In the genomic region with DNA sequence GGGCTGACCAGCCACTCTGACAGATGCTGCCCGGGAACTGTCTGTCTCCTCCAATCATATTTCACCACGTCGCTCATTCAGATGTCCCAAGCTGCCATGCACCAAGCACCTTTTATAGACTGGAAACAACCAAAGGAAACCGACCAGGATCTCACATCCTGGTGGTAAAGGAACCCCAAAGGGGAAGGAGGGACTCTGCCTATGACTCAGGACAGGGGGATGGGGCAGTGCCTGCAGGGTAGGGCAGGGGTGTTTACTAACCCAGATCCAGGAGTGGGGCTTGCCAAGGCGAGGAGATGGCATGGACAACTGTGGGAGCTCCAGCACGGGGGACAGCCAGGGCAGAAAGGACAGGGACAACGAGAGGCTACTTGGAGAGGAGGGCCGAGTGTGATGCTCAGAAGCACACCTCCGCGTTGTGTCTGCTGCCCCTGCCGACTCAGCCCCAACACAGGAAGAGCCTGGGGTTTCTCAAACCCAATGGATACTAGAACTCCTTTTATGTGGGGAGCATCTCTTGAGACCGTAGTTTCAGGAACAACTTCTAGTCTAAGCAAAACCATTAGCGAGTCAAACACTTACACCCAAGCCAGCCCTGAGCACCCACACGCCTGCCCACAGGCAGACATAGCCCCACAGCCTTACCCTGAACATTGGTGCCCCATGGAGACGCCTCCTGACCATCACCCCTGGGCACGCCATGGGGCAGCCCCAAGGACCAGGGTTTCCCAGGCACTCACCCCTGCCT, we compare ENCODE assay signal across 27 cellular contexts. TPM values are rescaled to one million over a fixed set of nuclear protein-coding genes. Genes with fewer than 3 reads are reported as not detected.
"Had no signal": no experiment of that assay in that cellular context is flagged by ENCODE, and none has a peak within 500 bp of the region (broad histone marks: within the 10 kb centered on the region; RNA-seq: fewer than 3 reads in every experiment).

No MANE protein-coding gene starts in this region.

- H3K27me3 Mint-ChIP-seq: naive thymus-derived CD8-positive, alpha-beta T cell; natural killer cell treated with Interleukin-12 subunit alpha and Interleukin-12 subunit beta and Interleukin-15 and Interleukin-18, amount 100 ng/mL, for 72 hours; stimulated activated naive B cell treated with anti-CD40 and anti-IgM and Interleukin-4, amounts not matched to agents 10 μg/mL and 1 μg/mL and 100 μg/mL, for 72 hours had no signal

- H3K9me3 ChIP-seq: neutrophil, pancreas, prostate gland, right lobe of liver, sigmoid colon, stomach, thoracic aorta, thyroid gland, tibial nerve, upper lobe of left lung, vagina had no signal

- H3K4me3 Mint-ChIP-seq: naive thymus-derived CD8-positive, alpha-beta T cell; natural killer cell treated with Interleukin-12 subunit alpha and Interleukin-12 subunit beta and Interleukin-15 and Interleukin-18, amount 100 ng/mL, for 72 hours; nephron progenitor cell; neural crest cell; stimulated activated effector memory CD8-positive, alpha-beta T cell treated with anti-CD3 and anti-CD28 coated beads, Interleukin-12 subunit alpha, Interleukin-12 subunit beta, amount 100 ng/mL, for 72 hours; stimulated activated naive B cell treated with anti-CD40 and anti-IgM and Interleukin-4, amounts not matched to agents 10 μg/mL and 1 μg/mL and 100 μg/mL, for 72 hours had no signal

- H3K36me3 Mint-ChIP-seq: naive thymus-derived CD8-positive, alpha-beta T cell; natural killer cell treated with Interleukin-12 subunit alpha and Interleukin-12 subunit beta and Interleukin-15 and Interleukin-18, amount 100 ng/mL, for 72 hours; stimulated activated effector memory CD8-positive, alpha-beta T cell treated with anti-CD3 and anti-CD28 coated beads, Interleukin-12 subunit alpha, Interleukin-12 subunit beta, amount 100 ng/mL, for 72 hours; stimulated activated naive B cell treated with anti-CD40 and anti-IgM and Interleukin-4, amounts not matched to agents 10 μg/mL and 1 μg/mL and 100 μg/mL, for 72 hours had no signal

- H3K9me3 Mint-ChIP-seq: naive thymus-derived CD8-positive, alpha-beta T cell; natural killer cell treated with Interleukin-12 subunit alpha and Interleukin-12 subunit beta and Interleukin-15 and Interleukin-18, amount 100 ng/mL, for 72 hours; nephron progenitor cell; neural crest cell; stimulated activated effector memory CD8-positive, alpha-beta T cell treated with anti-CD3 and anti-CD28 coated beads, Interleukin-12 subunit alpha, Interleukin-12 subunit beta, amount 100 ng/mL, for 72 hours; stimulated activated naive B cell treated with anti-CD40 and anti-IgM and Interleukin-4, amounts not matched to agents 10 μg/mL and 1 μg/mL and 100 μg/mL, for 72 hours had no signal

- H3K27ac Mint-ChIP-seq: naive thymus-derived CD8-positive, alpha-beta T cell; natural killer cell treated with Interleukin-12 subunit alpha and Interleukin-12 subunit beta and Interleukin-15 and Interleukin-18, amount 100 ng/mL, for 72 hours; nephron progenitor cell; stimulated activated effector memory CD8-positive, alpha-beta T cell treated with anti-CD3 and anti-CD28 coated beads, Interleukin-12 subunit alpha, Interleukin-12 subunit beta, amount 100 ng/mL, for 72 hours; stimulated activated naive B cell treated with anti-CD40 and anti-IgM and Interleukin-4, amounts not matched to agents 10 μg/mL and 1 μg/mL and 100 μg/mL, for 72 hours had no signal

- H3K4me3 ChIP-seq: pancreas, prostate gland, right lobe of liver, sigmoid colon, stomach, thoracic aorta, thyroid gland, tibial nerve, upper lobe of left lung, vagina had no signal

- H3K4me1 Mint-ChIP-seq: naive thymus-derived CD8-positive, alpha-beta T cell; nephron progenitor cell; neural crest cell; stimulated activated effector memory CD8-positive, alpha-beta T cell treated with anti-CD3 and anti-CD28 coated beads, Interleukin-12 subunit alpha, Interleukin-12 subunit beta, amount 100 ng/mL, for 72 hours; stimulated activated naive B cell treated with anti-CD40 and anti-IgM and Interleukin-4, amounts not matched to agents 10 μg/mL and 1 μg/mL and 100 μg/mL, for 72 hours had no signal

- FAIRE-seq: pancreas, small intestine, urothelium cell line had no signal

- H3K27ac ChIP-seq: neutrophil, pancreas, prostate gland, right lobe of liver, sigmoid colon, stomach, thoracic aorta, thyroid gland, tibial nerve, upper lobe of left lung, vagina had no signal

- H3K4me1 ChIP-seq: pancreas, prostate gland, right lobe of liver, sigmoid colon, stomach, thyroid gland, tibial nerve, upper lobe of left lung, vagina had no signal

- H3K36me3 ChIP-seq: neutrophil, pancreas, prostate gland, right lobe of liver, sigmoid colon, stomach, thoracic aorta, thyroid gland, tibial nerve, upper lobe of left lung, vagina had no signal

- ATAC-seq: naive thymus-derived CD8-positive, alpha-beta T cell; natural killer cell treated with Interleukin-12 subunit alpha and Interleukin-12 subunit beta and Interleukin-15 and Interleukin-18, amount 100 ng/mL, for 72 hours; pancreas; right cardiac atrium; right lobe of liver; stimulated activated effector memory CD8-positive, alpha-beta T cell treated with anti-CD3 and anti-CD28 coated beads, Interleukin-12 subunit alpha, Interleukin-12 subunit beta, amount 100 ng/mL, for 72 hours had no signal

- H3K27me3 ChIP-seq: neutrophil, pancreas, right lobe of liver, sigmoid colon, stomach, thyroid gland, tibial nerve, upper lobe of left lung, vagina had no signal

- DNase-seq: naive thymus-derived CD8-positive, alpha-beta T cell; nephron progenitor cell; nucleus accumbens; pancreas; right cardiac atrium; right lobe of liver; sigmoid colon; small intestine; stimulated activated CD4-positive, alpha-beta T cell treated with anti-CD3 and anti-CD28 coated beads, Interleukin-15, amount 100 ng/mL, for 24 hours; stimulated activated CD4-positive, alpha-beta T cell treated with anti-CD3 and anti-CD28 coated beads, Interleukin-2, amount 100 ng/mL, for 24 hours; stimulated activated CD4-positive, alpha-beta T cell treated with anti-CD3 and anti-CD28 coated beads, Interleukin-2, amount 100 ng/mL, for 48 hours; stimulated activated CD4-positive, alpha-beta T cell treated with anti-CD3 and anti-CD28 coated beads, Interleukin-4, amount 100 ng/mL, for 24 hours; stimulated activated naive B cell treated with anti-CD40 and anti-IgM and Interleukin-4, amounts not matched to agents 10 μg/mL and 1 μg/mL and 100 μg/mL, for 72 hours; stimulated activated naive CD4-positive, alpha-beta T cell treated with Interleukin-2 at 50 U/mL for 16 hours; stomach; thyroid gland; trophoblast cell; upper lobe of left lung had no signal

RNA-seq across cellular contexts. Expression of gene PRODH, which starts 4.0 kb away (rescaled TPM):
- total RNA-seq: natural killer cell treated with Interleukin-12 subunit alpha and Interleukin-12 subunit beta and Interleukin-15 and Interleukin-18, amount 100 ng/mL, for 72 hours had no signal
